In genomic region chr9:104374711-104375110, GRCh38 we compare ENCODE assay signal across 26 cellular contexts.
DNase-seq lines count a peak whose midpoint lies in the region; ATAC-seq, FAIRE-seq and TF ChIP-seq lines count a peak whose summit lies in the region.
"Had no signal": no experiment of that assay in that cellular context is flagged by ENCODE, and none has a peak within 500 bp of the region (broad histone marks: within the 10 kb centered on the region; RNA-seq: fewer than 3 reads in every experiment).

No MANE protein-coding gene starts in this region.

- H3K56ac ChIP-seq in mesendoderm (ENCODE audit: low read length), result peak overlapping the region; percentile 15

- H3K9me3 Mint-ChIP-seq in activated CD8-positive, alpha-beta T cell treated with anti-CD3 and anti-CD28 coated beads, Interleukin-2, amount 10 ng/mL, durations not matched to agents 7 days and 5 days (ENCODE audit: insufficient read depth), result no peaks in the 10 kb centered on the region

- H3K4me2 ChIP-seq in mesendoderm (ENCODE audit: low read length), result no peak overlapping the region
- H3K4me2 ChIP-seq: A549, PC-9 had no signal

- no peak overlapping the region for H3K27ac ChIP-seq in heart left ventricle
- no peak overlapping the region for H3K27ac ChIP-seq in mesendoderm (ENCODE audit: low read depth, low read length)
- H3K27ac ChIP-seq in upper lobe of left lung, result no peak overlapping the region
- H3K27ac ChIP-seq: A549, GM23248, PC-9 had no signal

- POLR2A ChIA-PET in activated CD8-positive, alpha-beta T cell treated with anti-CD3 and anti-CD28 coated beads, Interleukin-2, amount 10 ng/mL, durations not matched to agents 7 days and 5 days (lab: Charles Lee), result no interaction called here

- H3K23ac ChIP-seq in mesendoderm (ENCODE audit: low read length), result no peak overlapping the region

- no peak overlapping the region for H4K8ac ChIP-seq in mesendoderm (ENCODE audit: low read depth, low read length)

- no peaks in the 10 kb centered on the region for H3K79me1 ChIP-seq in mesendoderm (ENCODE audit: low read length)

- FAIRE-seq in D721Med (lab: Jason Lieb, UNC), result peak; percentile 79
- FAIRE-seq: A549, GM18507 had no signal

- no peaks in the 10 kb centered on the region for H3K79me2 ChIP-seq in mesendoderm (ENCODE audit: control insufficient read depth, insufficient read depth, low read length)

- intact Hi-C loops in heart left ventricle (cut with DNase I), result no loop called here

- H3K27me3 ChIP-seq in heart left ventricle (no peaks in the 10 kb centered on the region), mesendoderm (ENCODE audit: insufficient read depth, low read length, poor library complexity) (no peaks in the 10 kb centered on the region), upper lobe of left lung (no peaks in the 10 kb centered on the region)

- H3K9me3 ChIP-seq in heart left ventricle (no peaks in the 10 kb centered on the region), upper lobe of left lung (no peaks in the 10 kb centered on the region)
- H3K9me3 ChIP-seq: A549, Caco-2 had no signal

- WGBS in heart left ventricle, 4 donors, result 45 to 59% (median 52%) methylated on average over 3 of the region's 3 CpGs
- no CpG with 5 or more reads among the region's 3 CpGs for WGBS in mesendoderm (ENCODE audit: extremely low coverage, insufficient coverage, low lambda C conversion rate)
- WGBS in upper lobe of left lung, 2 donors, result 79 to 84% methylated on average over 3 of the region's 3 CpGs

- H3K27me3 Mint-ChIP-seq in activated CD8-positive, alpha-beta T cell treated with anti-CD3 and anti-CD28 coated beads, Interleukin-2, amount 10 ng/mL, durations not matched to agents 7 days and 5 days (ENCODE audit: low read depth), result no peaks in the 10 kb centered on the region
- H3K27me3 Mint-ChIP-seq: CD4-positive, alpha-beta memory T cell had no signal

- H2BK15ac ChIP-seq in mesendoderm (replicated peaks; ENCODE audit: low read depth), result no peak overlapping the region

- no peak overlapping the region for H3K4ac ChIP-seq in mesendoderm (ENCODE audit: low read depth, low read length)

- no peak overlapping the region for H3K9ac ChIP-seq in mesendoderm (ENCODE audit: low read length)
- H3K9ac ChIP-seq: GM23248 had no signal

- H3K36me3 ChIP-seq in heart left ventricle (no peaks in the 10 kb centered on the region), mesendoderm (ENCODE audit: control insufficient read depth, insufficient read depth, low read length) (no peaks in the 10 kb centered on the region), upper lobe of left lung (no peaks in the 10 kb centered on the region)

- H3K4me1 ChIP-seq in heart left ventricle (no peaks in the 10 kb centered on the region), mesendoderm (ENCODE audit: control insufficient read depth, low read depth, low read length) (no peaks in the 10 kb centered on the region), upper lobe of left lung (no peaks in the 10 kb centered on the region)
- H3K4me1 ChIP-seq: A549, Caco-2 had no signal

- no peak overlapping the region for H3K18ac ChIP-seq in mesendoderm (ENCODE audit: low read length)

- DNase-seq in D721Med (ENCODE audit: insufficient read length, low spot score) (no peak), NCI-H524 treated with DMSO at 0.1 percent for 48 hours (lab: John Stamatoyannopoulos, UW) (peak; percentile 86), heart left ventricle (peak in 4 of 5 donors; percentile 16 to 77 (median 30)), mesendoderm (no peak), COLO668 (lab: John Stamatoyannopoulos, UW; ENCODE audit: unreplicated experiment) (no peak), upper lobe of left lung (no peak)
- DNase-seq in activated CD8-positive, alpha-beta T cell treated with anti-CD3 and anti-CD28 coated beads, Interleukin-2, amount 10 ng/mL, durations not matched to agents 7 days and 5 days, result no peak
- DNase-seq: AML-193; C1 segment of cervical spinal cord; Caco-2; CD4-positive, alpha-beta memory T cell; GM23248; H7; NCI-H1048; NCI-H1436; NCI-H187; NCI-H2081 treated with DMSO at 0.1 percent for 48 hours; NCI-H2171; NCI-H226; NCI-H510A treated with DMSO at 0.1 percent for 48 hours; NCI-H774; PC-9; SHP77; SW 1271 had no signal

- H3K4me3 Mint-ChIP-seq in activated CD8-positive, alpha-beta T cell treated with anti-CD3 and anti-CD28 coated beads, Interleukin-2, amount 10 ng/mL, durations not matched to agents 7 days and 5 days, result no peak overlapping the region
- H3K4me3 Mint-ChIP-seq: CD4-positive, alpha-beta memory T cell had no signal

- no peak for TF ChIP-seq CTCF in D721Med (IDR thresholded peaks at IDR 0.05; ENCODE audit: insufficient read depth, missing control alignments)
- no peak for TF ChIP-seq CTCF in heart left ventricle (IDR thresholded peaks at IDR 0.05)
- TF ChIP-seq CTCF in upper lobe of left lung (IDR thresholded peaks at IDR 0.05), result no peak

- no peak overlapping the region for H4K5ac ChIP-seq in mesendoderm (ENCODE audit: low read length)

- TF ChIP-seq POLR2A in heart left ventricle (IDR thresholded peaks at IDR 0.05) (no peak), upper lobe of left lung (IDR thresholded peaks at IDR 0.05) (no peak)

- H3K36me3 Mint-ChIP-seq in activated CD8-positive, alpha-beta T cell treated with anti-CD3 and anti-CD28 coated beads, Interleukin-2, amount 10 ng/mL, durations not matched to agents 7 days and 5 days (ENCODE audit: low read depth), result no peaks in the 10 kb centered on the region
- H3K36me3 Mint-ChIP-seq: CD4-positive, alpha-beta memory T cell had no signal

- no peak overlapping the region for H2BK5ac ChIP-seq in mesendoderm (ENCODE audit: low read length)

- no peak overlapping the region for H3K27ac Mint-ChIP-seq in activated CD8-positive, alpha-beta T cell treated with anti-CD3 and anti-CD28 coated beads, Interleukin-2, amount 10 ng/mL, durations not matched to agents 7 days and 5 days
- H3K27ac Mint-ChIP-seq: CD4-positive, alpha-beta memory T cell had no signal

- H3K4me3 ChIP-seq in heart left ventricle (no peak overlapping the region), mesendoderm (ENCODE audit: low read length) (no peak overlapping the region), upper lobe of left lung (no peak overlapping the region)
- H3K4me3 ChIP-seq: A549, GM23248, PC-9 had no signal

- no peak overlapping the region for H2AK5ac ChIP-seq in mesendoderm (ENCODE audit: low read length)

- TF ChIP-seq EP300 in upper lobe of left lung (IDR thresholded peaks at IDR 0.05), result no peak

- no peak overlapping the region for H2BK120ac ChIP-seq in mesendoderm (ENCODE audit: low read depth, low read length)

- CTCF ChIA-PET in activated CD8-positive, alpha-beta T cell treated with anti-CD3 and anti-CD28 coated beads, Interleukin-2, amount 10 ng/mL, durations not matched to agents 7 days and 5 days (lab: Charles Lee), result no interaction called here

- H3K4me1 Mint-ChIP-seq in activated CD8-positive, alpha-beta T cell treated with anti-CD3 and anti-CD28 coated beads, Interleukin-2, amount 10 ng/mL, durations not matched to agents 7 days and 5 days (ENCODE audit: low read depth), result no peaks in the 10 kb centered on the region
- H3K4me1 Mint-ChIP-seq: CD4-positive, alpha-beta memory T cell had no signal

- ATAC-seq in heart left ventricle (peak in 3 of 4 donors; percentile 82 to 87 (median 85)), upper lobe of left lung (ENCODE audit: low FRiP score in 2 of 2) (no peak)
- ATAC-seq in activated CD8-positive, alpha-beta T cell treated with anti-CD3 and anti-CD28 coated beads, Interleukin-2, amount 10 ng/mL, durations not matched to agents 7 days and 5 days, result no peak
- ATAC-seq: A549 had no signal

Comparison
In these comparisons a context has a peak if more than half of its experiments do, and no peak if none do; other contexts are left out.
1. DNase-seq: peak in NCI-H524 treated with DMSO at 0.1 percent for 48 hours (single experiment) and heart left ventricle (4 of 5); none in D721Med (single experiment), mesendoderm (single experiment), activated CD8-positive, alpha-beta T cell treated with anti-CD3 and anti-CD28 coated beads, Interleukin-2, amount 10 ng/mL, durations not matched to agents 7 days and 5 days (single experiment), COLO668 (single experiment) and upper lobe of left lung (0 of 2).
2. ATAC-seq: peak in heart left ventricle (3 of 4); none in activated CD8-positive, alpha-beta T cell treated with anti-CD3 and anti-CD28 coated beads, Interleukin-2, amount 10 ng/mL, durations not matched to agents 7 days and 5 days (single experiment) and upper lobe of left lung (0 of 2).